Comparison of ENCODE assay signal across 31 cellular contexts in the genomic region with DNA sequence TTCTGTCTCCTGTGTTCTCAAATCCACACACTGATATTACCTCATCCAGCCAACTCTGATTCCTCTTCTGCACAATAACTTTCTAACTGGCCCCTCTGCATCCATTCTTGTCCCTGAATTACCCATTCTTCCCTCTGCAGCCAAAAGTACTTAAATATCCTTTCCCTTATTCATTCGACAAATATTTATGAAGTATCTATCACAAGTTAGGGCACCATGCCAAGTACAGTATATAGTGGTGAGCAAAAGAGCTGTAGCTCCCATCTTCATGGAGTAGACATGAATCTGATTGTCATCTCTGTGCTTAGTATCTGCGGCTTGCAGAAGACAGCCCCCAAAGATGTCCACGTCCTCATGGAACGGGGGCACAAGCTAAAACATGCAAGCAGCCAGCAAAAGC.
DNase-seq lines count a peak whose midpoint lies in the region; ATAC-seq, FAIRE-seq and TF ChIP-seq lines count a peak whose summit lies in the region.
"Had no signal": no experiment of that assay in that cellular context is flagged by ENCODE, and none has a peak within 500 bp of the region (broad histone marks: within the 10 kb centered on the region; RNA-seq: fewer than 3 reads in every experiment).

No MANE protein-coding gene starts in this region.

- H3K27me3 Mint-ChIP-seq in astrocyte (ENCODE audit: low read depth, unreplicated experiment) = peaks cover 1% of the 10 kb centered on the region
- H3K27me3 Mint-ChIP-seq: activated naive CD8-positive, alpha-beta T cell treated with anti-CD3 and anti-CD28 coated beads, Interleukin-2, amount 10 ng/mL, durations not matched to agents 7 days and 5 days had no signal

- FAIRE-seq in astrocyte (lab: Jason Lieb, UNC) = no peak
- FAIRE-seq: GM12878 had no signal

- peaks cover 26% of the 10 kb centered on the region for H3K4me1 ChIP-seq in astrocyte (ENCODE audit: insufficient read depth, low read length)
- H3K4me1 ChIP-seq: parathyroid adenoma had no signal

- peaks cover 15% of the 10 kb centered on the region for H3K4me1 Mint-ChIP-seq in astrocyte (ENCODE audit: low read depth, unreplicated experiment)
- H3K4me1 Mint-ChIP-seq: activated naive CD8-positive, alpha-beta T cell treated with anti-CD3 and anti-CD28 coated beads, Interleukin-2, amount 10 ng/mL, durations not matched to agents 7 days and 5 days; central memory CD8-positive, alpha-beta T cell; neural crest cell had no signal

- no peak overlapping the region for H3K27ac Mint-ChIP-seq in astrocyte (ENCODE audit: unreplicated experiment)
- H3K27ac Mint-ChIP-seq: activated naive CD8-positive, alpha-beta T cell treated with anti-CD3 and anti-CD28 coated beads, Interleukin-2, amount 10 ng/mL, durations not matched to agents 7 days and 5 days had no signal

- no peak overlapping the region for H3K4me2 ChIP-seq in astrocyte (ENCODE audit: low read length)

- no peak for ATAC-seq in GM18505 (IDR thresholded peaks at IDR 0.05; ENCODE audit: unreplicated experiment)
- ATAC-seq: GM12878 had no signal

- H3K4me3 Mint-ChIP-seq in astrocyte (ENCODE audit: unreplicated experiment) = no peak overlapping the region
- H3K4me3 Mint-ChIP-seq: activated naive CD8-positive, alpha-beta T cell treated with anti-CD3 and anti-CD28 coated beads, Interleukin-2, amount 10 ng/mL, durations not matched to agents 7 days and 5 days; central memory CD8-positive, alpha-beta T cell; neural crest cell had no signal

- no peaks in the 10 kb centered on the region for H3K27me3 ChIP-seq in astrocyte (ENCODE audit: insufficient read depth, low read length)
- H3K27me3 ChIP-seq: ascending aorta, right atrium auricular region had no signal

- peaks cover 4% of the 10 kb centered on the region for H3K9me3 Mint-ChIP-seq in astrocyte (ENCODE audit: unreplicated experiment)
- H3K9me3 Mint-ChIP-seq: central memory CD8-positive, alpha-beta T cell had no signal

- no peak overlapping the region for H3K27ac ChIP-seq in astrocyte (ENCODE audit: low read depth, low read length)
- H3K27ac ChIP-seq: ascending aorta, parathyroid adenoma, right atrium auricular region, VCaP had no signal

- no peak overlapping the region for H2AFZ ChIP-seq in astrocyte (ENCODE audit: low read depth, low read length)
- H2AFZ ChIP-seq: parathyroid adenoma had no signal

- H3K9me3 ChIP-seq in astrocyte (ENCODE audit: insufficient read depth, low read depth, low read length) = peaks cover 5% of the 10 kb centered on the region

- H3K36me3 Mint-ChIP-seq in astrocyte (ENCODE audit: low read depth, unreplicated experiment) = no peaks in the 10 kb centered on the region
- H3K36me3 Mint-ChIP-seq: activated naive CD8-positive, alpha-beta T cell treated with anti-CD3 and anti-CD28 coated beads, Interleukin-2, amount 10 ng/mL, durations not matched to agents 7 days and 5 days had no signal

- TF ChIP-seq CTCF in astrocyte (IDR thresholded peaks at IDR 0.05; ENCODE audit: insufficient read depth, low read depth, low read length) = no peak

- no peaks in the 10 kb centered on the region for H4K20me1 ChIP-seq in astrocyte (ENCODE audit: insufficient read depth, low read length)

- H3K36me3 ChIP-seq in astrocyte (ENCODE audit: insufficient read depth, low read length) = no peaks in the 10 kb centered on the region
- H3K36me3 ChIP-seq: ascending aorta, right atrium auricular region had no signal

- no peak overlapping the region for H3K9ac ChIP-seq in astrocyte (ENCODE audit: low read length)
- H3K9ac ChIP-seq: parathyroid adenoma had no signal

- no peaks in the 10 kb centered on the region for H3K79me2 ChIP-seq in astrocyte (ENCODE audit: insufficient read depth, low read length)
- H3K79me2 ChIP-seq: parathyroid adenoma had no signal

- no peak overlapping the region for H3K4me3 ChIP-seq in astrocyte (ENCODE audit: insufficient read depth, low read depth, low read length)
- H3K4me3 ChIP-seq: ascending aorta, GM12878, right atrium auricular region had no signal

- TF ChIP-seq POLR2A in GM18505 (IDR thresholded peaks at IDR 0.05; ENCODE audit: borderline replicate concordance, extremely low read depth, insufficient read depth, insufficient read length) = no peak

- peak; percentile 17 for DNase-seq in Daoy (ENCODE audit: low read depth)
- peak; percentile 67 for DNase-seq in HCEC 1CT
- peak; percentile 26 for DNase-seq in astrocyte (ENCODE audit: low read depth)
- DNase-seq in iris pigment epithelial cell (ENCODE audit: low read depth) = peak; percentile 20
- no peak for DNase-seq in kidney tubule cell (ENCODE audit: low spot score)
- DNase-seq in activated CD8-positive, alpha-beta memory T cell treated with anti-CD3 and anti-CD28 coated beads for 24 hours = no peak
- DNase-seq: activated CD4-positive, alpha-beta T cell treated with anti-CD3 and anti-CD28 coated beads for 4 hours; activated effector memory CD4-positive, alpha-beta T cell treated with anti-CD3 and anti-CD28 coated beads, Interleukin-2, amount 50 U/mL, for 16 hours; activated naive CD8-positive, alpha-beta T cell treated with anti-CD3 and anti-CD28 coated beads, Interleukin-2, amount 10 ng/mL, durations not matched to agents 7 days and 5 days; activated T-cell treated with anti-CD3 and anti-CD28 coated beads, Interleukin-2, amount 50 U/mL, for 1 hour; C1 segment of cervical spinal cord; COR-L47; DND-41; head of caudate nucleus; NCI-H1105; NCI-H1930; OCI-M1; Right ventricle myocardium superior; stimulated activated CD4-positive, alpha-beta T cell treated with anti-CD3 and anti-CD28 coated beads, Interleukin-12 subunit alpha, Interleukin-12 subunit beta, amount 100 ng/mL, for 4 hours; stimulated activated CD4-positive, alpha-beta T cell treated with anti-CD3 and anti-CD28 coated beads, Interleukin-4, amount 100 ng/mL, for 1 hour; SW 1271; T-helper 9 cell; trophoblast cell had no signal

Comparison
In these comparisons a context has a peak if more than half of its experiments do, and no peak if none do; other contexts are left out.
1. DNase-seq: peak in Daoy (single experiment), HCEC 1CT (single experiment), astrocyte (single experiment) and iris pigment epithelial cell (single experiment); none in kidney tubule cell (single experiment) and activated CD8-positive, alpha-beta memory T cell treated with anti-CD3 and anti-CD28 coated beads for 24 hours (single experiment).